In genomic region chrX:70433848-70434351, GRCh38 we compare ENCODE assay signal across 8 cellular contexts. TPM values are rescaled to one million over a fixed set of nuclear protein-coding genes. Genes with fewer than 3 reads are reported as not detected.
DNase-seq lines count a peak whose midpoint lies in the region; ATAC-seq and TF ChIP-seq lines count a peak whose summit lies in the region.

No MANE protein-coding gene starts in this region.

- intact Hi-C loops in PC-9 (cut with micrococcal nuclease; ENCODE audit: unreplicated experiment): loop anchor here (1.0 to 5.0 kb wide), 2 partner anchors 20 to 118 kb away; no protein-coding TSS in a partner anchor

- H3K27ac ChIP-seq in PC-9 (0 out of 2 replicates have a peak overlapping the region, but pooled peaks have one; percentile 37), fibroblast of lung (ENCODE audit: insufficient read depth, low read length) (peak overlapping the region; percentile 86), stomach smooth muscle (ENCODE audit: low read length) (peak overlapping the region; percentile 49)

- H3F3A ChIP-seq in PC-9 (ENCODE audit: insufficient read depth, low read depth): no peaks in the 10 kb centered on the region

- H3K4me3 ChIP-seq in PC-9: peak overlapping the region; percentile 70
- peak overlapping the region; percentile 46 to 89 (median 72) for H3K4me3 ChIP-seq in fibroblast of lung (replicated peaks in 1 of 4; ENCODE audit: control extremely low read depth in 1 of 4, insufficient read depth in 1 of 4, low read depth in 3 of 4, low read length in 4 of 4)
- peak overlapping the region; percentile 84 for H3K4me3 ChIP-seq in stomach smooth muscle (ENCODE audit: low read length in 2 of 2)

- DNase-seq in COLO668 (lab: John Stamatoyannopoulos, UW; ENCODE audit: unreplicated experiment): peak; percentile 78
- DNase-seq in HT1080 (ENCODE audit: low read depth): peak; percentile 56
- DNase-seq in PC-9: peak; percentile 44 to 81
- DNase-seq in activated T-cell treated with anti-CD3 and anti-CD28 coated beads, Interleukin-2, amount 50 U/mL, for 72 hours: peak; percentile 77 to 79
- DNase-seq in fibroblast of lung (ENCODE audit: low read depth in 2 of 2): peak; percentile 34 to 49

- peaks cover 54% of the 10 kb centered on the region for H3K27me3 Mint-ChIP-seq in activated T-cell treated with anti-CD3 and anti-CD28 coated beads, Interleukin-2, amount 50 U/mL, for 72 hours (ENCODE audit: low read depth)
- peaks cover 30% of the 10 kb centered on the region for H3K27me3 Mint-ChIP-seq in nephron (ENCODE audit: low read depth)

- no TSS peak for BruUV-seq in PC-9 (replicated peaks; lab: Mats Ljungman, UMichigan)

- H3K27me3 ChIP-seq in PC-9 (ENCODE audit: insufficient read depth, low read depth) (no peaks in the 10 kb centered on the region), fibroblast of lung (ENCODE audit: control insufficient read depth, insufficient read depth, low read length) (no peaks in the 10 kb centered on the region), stomach smooth muscle (ENCODE audit: control insufficient read depth in 1 of 2, insufficient read depth in 2 of 2, low read length in 2 of 2) (peaks cover 0 to 21% of the 10 kb centered on the region in 2 donors)

- POLR2A ChIA-PET in PC-9 (lab: Charles Lee; ENCODE audit: unreplicated experiment): interaction anchor here (0.5 kb wide), 1 partner anchor 1085 kb away, joined by 4 read pairs; no protein-coding TSS in a partner anchor

- no peaks in the 10 kb centered on the region for H3K9me3 Mint-ChIP-seq in activated T-cell treated with anti-CD3 and anti-CD28 coated beads, Interleukin-2, amount 50 U/mL, for 72 hours
- peaks cover 3% of the 10 kb centered on the region for H3K9me3 Mint-ChIP-seq in nephron

- TF ChIP-seq CTCF in PC-9 (conservative IDR thresholded peaks at IDR 0.05) (peak; percentile 75), fibroblast of lung (conservative IDR thresholded peaks at IDR 0.05 in 1 of 2, IDR thresholded peaks at IDR 0.05 in 1 of 2; ENCODE audit: low read depth in 1 of 2, low read length in 2 of 2) (peak; percentile 44 to 56), nephron (IDR thresholded peaks at IDR 0.05; ENCODE audit: unreplicated experiment in 3 of 3) (peak; percentile 52 to 74 (median 67))

- H4K20me1 ChIP-seq in PC-9 (ENCODE audit: insufficient read depth) (no peaks in the 10 kb centered on the region), fibroblast of lung (ENCODE audit: control insufficient read depth, extremely low read depth, insufficient read depth, low read length) (no peaks in the 10 kb centered on the region)

- peak overlapping the region; percentile 66 for H3K9ac ChIP-seq in fibroblast of lung (ENCODE audit: insufficient read depth, low read length)
- peak overlapping the region; percentile 67 to 82 for H3K9ac ChIP-seq in stomach smooth muscle (ENCODE audit: low read length in 2 of 2)

- no peaks in the 10 kb centered on the region for H3K9me2 ChIP-seq in PC-9 (ENCODE audit: insufficient read depth)

- H3K79me2 ChIP-seq in PC-9 (ENCODE audit: low read depth): no peaks in the 10 kb centered on the region
- no peaks in the 10 kb centered on the region for H3K79me2 ChIP-seq in fibroblast of lung (ENCODE audit: control insufficient read depth, insufficient read depth, low read length)

- peaks cover 16% of the 10 kb centered on the region for H3K4me1 Mint-ChIP-seq in activated T-cell treated with anti-CD3 and anti-CD28 coated beads, Interleukin-2, amount 50 U/mL, for 72 hours (ENCODE audit: low read depth)
- no peaks in the 10 kb centered on the region for H3K4me1 Mint-ChIP-seq in nephron

- H3K4me3 Mint-ChIP-seq in activated T-cell treated with anti-CD3 and anti-CD28 coated beads, Interleukin-2, amount 50 U/mL, for 72 hours: peak overlapping the region; percentile 90 to 93
- peak overlapping the region; percentile 89 to 91 (median 90) for H3K4me3 Mint-ChIP-seq in nephron

- H3K9me3 ChIP-seq in PC-9 (ENCODE audit: insufficient read depth, low read depth): no peaks in the 10 kb centered on the region
- H3K9me3 ChIP-seq in fibroblast of lung (ENCODE audit: control insufficient read depth, insufficient read depth, low read depth, low read length): no peaks in the 10 kb centered on the region
- no peaks in the 10 kb centered on the region for H3K9me3 ChIP-seq in stomach smooth muscle (ENCODE audit: control insufficient read depth in 2 of 2, low read length in 2 of 2)

- 0 out of 2 replicates have a peak, but pooled peaks cover 7% of the 10 kb centered on the region for H3K4me1 ChIP-seq in PC-9 (replicated peaks; ENCODE audit: insufficient read depth)
- H3K4me1 ChIP-seq in fibroblast of lung (ENCODE audit: control insufficient read depth, extremely low read depth, insufficient read depth, low read length): no peaks in the 10 kb centered on the region
- H3K4me1 ChIP-seq in stomach smooth muscle (ENCODE audit: control insufficient read depth, insufficient read depth, low read length): peaks cover 10% of the 10 kb centered on the region

- no peaks in the 10 kb centered on the region for H3K36me3 Mint-ChIP-seq in activated T-cell treated with anti-CD3 and anti-CD28 coated beads, Interleukin-2, amount 50 U/mL, for 72 hours (ENCODE audit: insufficient read depth in 2 of 2)
- H3K36me3 Mint-ChIP-seq in nephron (ENCODE audit: low read depth): no peaks in the 10 kb centered on the region

- H2AFZ ChIP-seq in PC-9 (peak overlapping the region; percentile 97), fibroblast of lung (ENCODE audit: low read length) (peak overlapping the region; percentile 60)

- H3K27ac Mint-ChIP-seq in activated T-cell treated with anti-CD3 and anti-CD28 coated beads, Interleukin-2, amount 50 U/mL, for 72 hours: peak overlapping the region; percentile 57
- H3K27ac Mint-ChIP-seq in nephron: peak overlapping the region in 2 of 3 experiments; percentile 78 to 86

- peak; percentile 56 for ATAC-seq in GM19463 (IDR thresholded peaks at IDR 0.05; ENCODE audit: unreplicated experiment)
- peak; percentile 82 to 87 for ATAC-seq in activated T-cell treated with anti-CD3 and anti-CD28 coated beads, Interleukin-2, amount 50 U/mL, for 72 hours (replicated peaks in 1 of 2)

- peak overlapping the region; percentile 90 for H3K4me2 ChIP-seq in PC-9
- H3K4me2 ChIP-seq in fibroblast of lung (ENCODE audit: extremely low read depth, insufficient read depth, low read length): peak overlapping the region; percentile 64

- H3K36me3 ChIP-seq in PC-9 (ENCODE audit: low read depth) (no peaks in the 10 kb centered on the region), fibroblast of lung (ENCODE audit: control insufficient read depth, insufficient read depth, low read length) (no peaks in the 10 kb centered on the region), stomach smooth muscle (ENCODE audit: control insufficient read depth in 2 of 2, insufficient read depth in 2 of 2, low read length in 2 of 2) (no peaks in the 10 kb centered on the region)

- CTCF ChIA-PET in PC-9 (lab: Charles Lee): interaction anchor here (0.5 to 0.6 kb wide), 3 partner anchors 88 to 1101 kb away, joined by 3 to 7 read pairs (median 4); no protein-coding TSS in a partner anchor

RNA-seq across cellular contexts. Expression of gene DLG3, which starts 10.7 kb away (rescaled TPM):
- total RNA-seq in HT1080 (2014; rRNA removed; shearing (Covaris generic)): 6.7 and 7.4 TPM in 2 replicates
- polyA plus RNA-seq in HT1080 (2015; cell fraction: cytosol; rRNA removed): 4.7 and 5.7 TPM in 2 replicates
- polyA plus RNA-seq in HT1080 (2015; cell fraction: nucleus; rRNA removed): 4.5 and 6.6 TPM in 2 replicates
- 55.6 and 61.1 TPM in 2 replicates for total RNA-seq in PC-9 (2021)
- 10 to 100 TPM; 43.8 to 48.9 TPM for total RNA-seq in activated T-cell treated with anti-CD3 and anti-CD28 coated beads, Interleukin-2, amount 50 U/mL, for 72 hours
- total RNA-seq in fibroblast of lung: 20.0 and 24.6 TPM in 2 replicates
- 20.6 and 21.0 TPM in 2 replicates for polyA plus RNA-seq in fibroblast of lung
- polyA plus RNA-seq in fibroblast of lung (2012): 12.9 and 14.9 TPM in 2 replicates
- polyA minus RNA-seq in fibroblast of lung (ENCODE audit: low replicate concordance): 4.8 and 12.6 TPM in 2 replicates

RNA-seq across cellular contexts. Expression of gene GDPD2, which starts 10.8 kb away (rescaled TPM):
- 0.11 TPM in 1 of 2 replicates, not detected in the other for total RNA-seq in HT1080 (2014; rRNA removed; shearing (Covaris generic))
- not detected in 2 replicates for polyA plus RNA-seq in HT1080 (2015; cell fraction: cytosol; rRNA removed)
- 0.20 TPM in 1 of 2 replicates, not detected in the other for polyA plus RNA-seq in HT1080 (2015; cell fraction: nucleus; rRNA removed)
- 0.44 TPM in 1 of 2 replicates, not detected in the other for total RNA-seq in PC-9 (2021)
- total RNA-seq in activated T-cell treated with anti-CD3 and anti-CD28 coated beads, Interleukin-2, amount 50 U/mL, for 72 hours: under 1 TPM in 1 of 2 donors, not detected in 1; 0.12 TPM
- not detected in 2 replicates for total RNA-seq in fibroblast of lung
- polyA plus RNA-seq in fibroblast of lung: not detected in 2 replicates
- 0.21 TPM in 1 of 2 replicates, not detected in the other for polyA plus RNA-seq in fibroblast of lung (2012)
- polyA minus RNA-seq in fibroblast of lung (ENCODE audit: low replicate concordance): not detected in 2 replicates

Comparison
In these comparisons a context has a peak if more than half of its experiments do, and no peak if none do; other contexts are left out.
1. Peak in every context shown above with its lines: DNase-seq, ATAC-seq, H3K4me3 ChIP-seq and H3K27ac ChIP-seq.